Comparison of ENCODE assay signal across 9 cellular contexts in genomic region chr6:107800564-107801164, GRCh38. TPM values are rescaled to one million over a fixed set of nuclear protein-coding genes. Genes with fewer than 3 reads are reported as not detected.
DNase-seq lines count a peak whose midpoint lies in the region; ATAC-seq and TF ChIP-seq lines count a peak whose summit lies in the region.
"Had no signal": no experiment of that assay in that cellular context is flagged by ENCODE, and none has a peak within 500 bp of the region (broad histone marks: within the 10 kb centered on the region; RNA-seq: fewer than 3 reads in every experiment).

No MANE protein-coding gene starts in this region.

- H3K27ac ChIP-seq in naive thymus-derived CD4-positive, alpha-beta T cell (ENCODE audit: low read depth, low read length): no peak overlapping the region

- H3K9me3 ChIP-seq in naive thymus-derived CD4-positive, alpha-beta T cell (ENCODE audit: control insufficient read depth in 2 of 3, low read length in 3 of 3): peaks cover 0 to 5% (median 0%) of the 10 kb centered on the region in 3 experiments

- POLR2A ChIA-PET in naive thymus-derived CD4-positive, alpha-beta T cell (lab: Charles Lee): interaction anchor here (0.6 to 1.9 kb wide), 4 partner anchors 8 to 70 kb away, joined by 3 to 4 read pairs (median 3); no protein-coding TSS in a partner anchor

- H3K4me3 ChIP-seq in naive thymus-derived CD4-positive, alpha-beta T cell (ENCODE audit: low read length): no peak overlapping the region

- TF ChIP-seq RAD21 in Ishikawa (IDR thresholded peaks at IDR 0.05; ENCODE audit: low read depth): peak; percentile 50; the same call in 1 of the 2 replicates

- no peaks in the 10 kb centered on the region for H3K27me3 ChIP-seq in naive thymus-derived CD4-positive, alpha-beta T cell (ENCODE audit: control insufficient read depth in 2 of 2, insufficient read depth in 2 of 2, low read length in 2 of 2)

- H3K9me3 Mint-ChIP-seq in naive thymus-derived CD4-positive, alpha-beta T cell: peaks cover 0 to 20% (median 0%) of the 10 kb centered on the region in 11 donors

- no peak for TF ChIP-seq EP300 in Ishikawa (IDR thresholded peaks at IDR 0.05; ENCODE audit: borderline replicate concordance)

- CTCF ChIA-PET in naive thymus-derived CD4-positive, alpha-beta T cell (lab: Charles Lee): interaction anchor here (0.8 to 1.9 kb wide), 3 partner anchors 43 to 71 kb away, joined by 3 to 9 read pairs (median 6); no protein-coding TSS in a partner anchor

- intact Hi-C loops in naive thymus-derived CD4-positive, alpha-beta T cell (cut with micrococcal nuclease): loop anchor here (1.0 kb wide), 6 partner anchors 20 to 125 kb away; partner anchors contain the start of gene SCML4 (in 1 of the 2)

- H3K36me3 ChIP-seq in naive thymus-derived CD4-positive, alpha-beta T cell (ENCODE audit: control insufficient read depth in 2 of 3, insufficient read depth in 3 of 3, low read length in 3 of 3): peaks cover 0 to 3% (median 0%) of the 10 kb centered on the region in 3 experiments

- in situ Hi-C loops in G401 (cut with HindIII; ENCODE audit: low sequenced_read_pairs) (no loop called here), T47D (cut with HindIII; ENCODE audit: low pct_unique_long_range_greater_than_20kb, low sequenced_read_pairs) (no loop called here)

- peaks cover 0 to 9% (median 0%) of the 10 kb centered on the region in 5 donors for H3K27me3 Mint-ChIP-seq in naive thymus-derived CD4-positive, alpha-beta T cell

- peak overlapping the region in 2 of 10 donors; percentile 33 to 43 for H3K4me3 Mint-ChIP-seq in naive thymus-derived CD4-positive, alpha-beta T cell

- peak; percentile 4 for DNase-seq in G401 (ENCODE audit: low spot score)
- DNase-seq in T47D (ENCODE audit: low read depth in 1 of 2, low spot score in 1 of 2): peak; percentile 30 to 39
- DNase-seq in naive thymus-derived CD4-positive, alpha-beta T cell: peak in 4 of 9 donors; percentile 28 to 53 (median 42)
- no peak for DNase-seq in DMS153 (lab: John Stamatoyannopoulos, UW)
- DNase-seq in NCI-H226: no peak
- DNase-seq: NCI-H2227 treated with DMSO at 0.1 percent for 48 hours; stimulated activated CD4-positive, alpha-beta T cell treated with anti-CD3 and anti-CD28 coated beads, Interleukin-1b, Interleukin-23, amount 100 ng/mL, for 48 hours had no signal

- peaks cover 0 to 25% (median 19%) of the 10 kb centered on the region in 5 donors for H3K36me3 Mint-ChIP-seq in naive thymus-derived CD4-positive, alpha-beta T cell

- peak; percentile 75 for ATAC-seq in naive thymus-derived CD4-positive, alpha-beta T cell
- no peak for ATAC-seq in HG02798 (IDR thresholded peaks at IDR 0.05; ENCODE audit: poor library complexity, unreplicated experiment)

- H3K4me1 Mint-ChIP-seq in naive thymus-derived CD4-positive, alpha-beta T cell: peaks cover 17 to 87% (median 81%) of the 10 kb centered on the region in 7 donors

- H3K27ac Mint-ChIP-seq in naive thymus-derived CD4-positive, alpha-beta T cell: peak overlapping the region in 8 of 9 donors; percentile 53 to 96 (median 90)

- H3K4me1 ChIP-seq in naive thymus-derived CD4-positive, alpha-beta T cell (ENCODE audit: control insufficient read depth in 2 of 2, insufficient read depth in 2 of 2, low read length in 2 of 2): peaks cover 10 to 34% of the 10 kb centered on the region in 2 donors

TF ChIP-seq in Ishikawa, 13 proteins besides CTCF, POLR2A, EP300 and RAD21:
- TF ChIP-seq REST (IDR thresholded peaks at IDR 0.05; ENCODE audit: low read depth) (no peak), TCF12 (IDR thresholded peaks at IDR 0.05; ENCODE audit: low read depth) (no peak), EGR1 (IDR thresholded peaks at IDR 0.05) (no peak), USF1 (IDR thresholded peaks at IDR 0.05) (no peak), TAF1 (IDR thresholded peaks at IDR 0.05; ENCODE audit: low read depth) (no peak), FOXM1 (IDR thresholded peaks at IDR 0.05; ENCODE audit: borderline replicate concordance, low read depth) (no peak), CEBPB (IDR thresholded peaks at IDR 0.05) (no peak), MAX (IDR thresholded peaks at IDR 0.05) (no peak), ZBTB7A (IDR thresholded peaks at IDR 0.05; ENCODE audit: low read depth) (no peak), NFIC (IDR thresholded peaks at IDR 0.05) (no peak), CREB1 (IDR thresholded peaks at IDR 0.05; ENCODE audit: low read depth) (no peak), YY1 (IDR thresholded peaks at IDR 0.05; ENCODE audit: low read depth) (no peak), TEAD4 (IDR thresholded peaks at IDR 0.05) (no peak)

RNA-seq across cellular contexts. Expression of gene SCML4, which starts 23.4 kb away (rescaled TPM):
- total RNA-seq in G401 (2014; rRNA removed; shearing (Covaris generic)): 3.6 TPM in 1 of 2 replicates, not detected in the other
- total RNA-seq in naive thymus-derived CD4-positive, alpha-beta T cell: 10 to 100 TPM; 20.3 to 95.8 (median 63.3) TPM
- 100 to 1,000 TPM in 1 of 2 donors, 10 to 100 TPM in 1; 66.1 to 108 TPM for polyA plus RNA-seq in naive thymus-derived CD4-positive, alpha-beta T cell

Comparison
In these comparisons a context has a peak if more than half of its experiments do, and no peak if none do; other contexts are left out.
1. DNase-seq: peak in G401 (single experiment) and T47D (2 of 2); none in DMS153 (single experiment) and NCI-H226 (single experiment).